ENCODE assay signal across 1 cellular context in the genomic region with DNA sequence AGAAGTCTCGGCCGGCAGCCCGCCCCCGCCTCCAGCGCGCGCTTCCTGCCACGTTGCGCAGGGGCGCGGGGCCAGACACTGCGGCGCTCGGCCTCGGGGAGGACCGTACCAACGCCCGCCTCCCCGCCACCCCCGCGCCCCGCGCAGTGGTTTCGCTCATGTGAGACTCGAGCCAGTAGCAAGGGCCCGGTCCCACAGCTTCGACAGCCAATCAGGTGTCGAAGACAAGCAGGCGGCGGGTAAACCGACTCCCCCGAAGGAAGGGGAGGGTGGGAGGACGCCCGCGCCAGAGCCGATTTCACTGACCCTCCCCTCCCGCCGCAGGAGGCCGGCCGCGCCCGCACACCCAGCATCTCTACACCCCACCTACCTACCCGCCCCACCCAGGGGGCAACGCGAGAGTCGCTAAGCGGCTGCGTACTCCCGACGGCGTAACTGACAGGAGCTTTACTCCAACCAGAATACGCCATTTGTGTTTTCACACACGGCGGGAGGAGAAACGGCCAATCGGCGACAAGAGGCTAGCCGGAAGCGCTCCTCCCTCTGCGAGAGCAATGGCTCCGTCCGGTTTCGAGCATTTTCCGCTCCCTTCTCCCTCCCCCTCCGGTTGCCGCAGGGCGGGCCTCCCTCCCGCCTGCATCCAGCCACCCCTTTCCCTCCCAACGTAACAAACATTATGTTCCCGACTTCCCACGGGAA.
TF ChIP-seq lines count a peak whose summit lies in the region.

No MANE protein-coding gene starts in this region.

TF ChIP-seq in HEK293, 187 proteins besides CTCF, POLR2A, EP300 and RAD21 (continued from another document and continues in another):
- TF ChIP-seq, protein P1, sequence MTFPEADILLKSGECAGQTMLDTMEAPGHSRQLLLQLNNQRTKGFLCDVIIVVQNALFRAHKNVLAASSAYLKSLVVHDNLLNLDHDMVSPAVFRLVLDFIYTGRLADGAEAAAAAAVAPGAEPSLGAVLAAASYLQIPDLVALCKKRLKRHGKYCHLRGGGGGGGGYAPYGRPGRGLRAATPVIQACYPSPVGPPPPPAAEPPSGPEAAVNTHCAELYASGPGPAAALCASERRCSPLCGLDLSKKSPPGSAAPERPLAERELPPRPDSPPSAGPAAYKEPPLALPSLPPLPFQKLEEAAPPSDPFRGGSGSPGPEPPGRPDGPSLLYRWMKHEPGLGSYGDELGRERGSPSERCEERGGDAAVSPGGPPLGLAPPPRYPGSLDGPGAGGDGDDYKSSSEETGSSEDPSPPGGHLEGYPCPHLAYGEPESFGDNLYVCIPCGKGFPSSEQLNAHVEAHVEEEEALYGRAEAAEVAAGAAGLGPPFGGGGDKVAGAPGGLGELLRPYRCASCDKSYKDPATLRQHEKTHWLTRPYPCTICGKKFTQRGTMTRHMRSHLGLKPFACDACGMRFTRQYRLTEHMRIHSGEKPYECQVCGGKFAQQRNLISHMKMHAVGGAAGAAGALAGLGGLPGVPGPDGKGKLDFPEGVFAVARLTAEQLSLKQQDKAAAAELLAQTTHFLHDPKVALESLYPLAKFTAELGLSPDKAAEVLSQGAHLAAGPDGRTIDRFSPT (tag by site-specific recombination; IDR thresholded peaks at IDR 0.05): peak; percentile 99
- TF ChIP-seq OVOL3 (tag by site-specific recombination; IDR thresholded peaks at IDR 0.05): no peak
- TF ChIP-seq KLF9 (tag by site-specific recombination; IDR thresholded peaks at IDR 0.05; ENCODE audit: low read depth): peak; percentile 66; the same call in 1 of the 2 replicates
- no peak for TF ChIP-seq ZNF837 (tag by site-specific recombination; IDR thresholded peaks at IDR 0.05)
- no peak for TF ChIP-seq ZFP41 (tag by site-specific recombination; IDR thresholded peaks at IDR 0.05; ENCODE audit: borderline replicate concordance)
- TF ChIP-seq ZNF221 (tag by site-specific recombination; IDR thresholded peaks at IDR 0.05; ENCODE audit: borderline replicate concordance): no peak
- no peak for TF ChIP-seq ZNF23 (tag by site-specific recombination; IDR thresholded peaks at IDR 0.05; ENCODE audit: borderline replicate concordance)
- TF ChIP-seq, protein P2, sequence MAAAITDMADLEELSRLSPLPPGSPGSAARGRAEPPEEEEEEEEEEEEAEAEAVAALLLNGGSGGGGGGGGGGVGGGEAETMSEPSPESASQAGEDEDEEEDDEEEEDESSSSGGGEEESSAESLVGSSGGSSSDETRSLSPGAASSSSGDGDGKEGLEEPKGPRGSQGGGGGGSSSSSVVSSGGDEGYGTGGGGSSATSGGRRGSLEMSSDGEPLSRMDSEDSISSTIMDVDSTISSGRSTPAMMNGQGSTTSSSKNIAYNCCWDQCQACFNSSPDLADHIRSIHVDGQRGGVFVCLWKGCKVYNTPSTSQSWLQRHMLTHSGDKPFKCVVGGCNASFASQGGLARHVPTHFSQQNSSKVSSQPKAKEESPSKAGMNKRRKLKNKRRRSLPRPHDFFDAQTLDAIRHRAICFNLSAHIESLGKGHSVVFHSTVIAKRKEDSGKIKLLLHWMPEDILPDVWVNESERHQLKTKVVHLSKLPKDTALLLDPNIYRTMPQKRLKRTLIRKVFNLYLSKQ (tag by site-specific recombination; IDR thresholded peaks at IDR 0.05; ENCODE audit: borderline replicate concordance): no peak
- no peak for TF ChIP-seq ZNF157 (tag by site-specific recombination; IDR thresholded peaks at IDR 0.05)
- TF ChIP-seq ZNF223 (tag by site-specific recombination; IDR thresholded peaks at IDR 0.05): no peak
- TF ChIP-seq, protein P3, sequence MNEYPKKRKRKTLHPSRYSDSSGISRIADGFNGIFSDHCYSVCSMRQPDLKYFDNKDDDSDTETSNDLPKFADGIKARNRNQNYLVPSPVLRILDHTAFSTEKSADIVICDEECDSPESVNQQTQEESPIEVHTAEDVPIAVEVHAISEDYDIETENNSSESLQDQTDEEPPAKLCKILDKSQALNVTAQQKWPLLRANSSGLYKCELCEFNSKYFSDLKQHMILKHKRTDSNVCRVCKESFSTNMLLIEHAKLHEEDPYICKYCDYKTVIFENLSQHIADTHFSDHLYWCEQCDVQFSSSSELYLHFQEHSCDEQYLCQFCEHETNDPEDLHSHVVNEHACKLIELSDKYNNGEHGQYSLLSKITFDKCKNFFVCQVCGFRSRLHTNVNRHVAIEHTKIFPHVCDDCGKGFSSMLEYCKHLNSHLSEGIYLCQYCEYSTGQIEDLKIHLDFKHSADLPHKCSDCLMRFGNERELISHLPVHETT (tag by site-specific recombination; IDR thresholded peaks at IDR 0.05): peak; percentile 92
- TF ChIP-seq ZNF623 (tag by site-specific recombination; IDR thresholded peaks at IDR 0.05): peak; percentile 26; the same call in 1 of the 2 replicates
- TF ChIP-seq ZNF202 (tag by site-specific recombination; IDR thresholded peaks at IDR 0.05; ENCODE audit: borderline replicate concordance): no peak
- TF ChIP-seq, protein P4, sequence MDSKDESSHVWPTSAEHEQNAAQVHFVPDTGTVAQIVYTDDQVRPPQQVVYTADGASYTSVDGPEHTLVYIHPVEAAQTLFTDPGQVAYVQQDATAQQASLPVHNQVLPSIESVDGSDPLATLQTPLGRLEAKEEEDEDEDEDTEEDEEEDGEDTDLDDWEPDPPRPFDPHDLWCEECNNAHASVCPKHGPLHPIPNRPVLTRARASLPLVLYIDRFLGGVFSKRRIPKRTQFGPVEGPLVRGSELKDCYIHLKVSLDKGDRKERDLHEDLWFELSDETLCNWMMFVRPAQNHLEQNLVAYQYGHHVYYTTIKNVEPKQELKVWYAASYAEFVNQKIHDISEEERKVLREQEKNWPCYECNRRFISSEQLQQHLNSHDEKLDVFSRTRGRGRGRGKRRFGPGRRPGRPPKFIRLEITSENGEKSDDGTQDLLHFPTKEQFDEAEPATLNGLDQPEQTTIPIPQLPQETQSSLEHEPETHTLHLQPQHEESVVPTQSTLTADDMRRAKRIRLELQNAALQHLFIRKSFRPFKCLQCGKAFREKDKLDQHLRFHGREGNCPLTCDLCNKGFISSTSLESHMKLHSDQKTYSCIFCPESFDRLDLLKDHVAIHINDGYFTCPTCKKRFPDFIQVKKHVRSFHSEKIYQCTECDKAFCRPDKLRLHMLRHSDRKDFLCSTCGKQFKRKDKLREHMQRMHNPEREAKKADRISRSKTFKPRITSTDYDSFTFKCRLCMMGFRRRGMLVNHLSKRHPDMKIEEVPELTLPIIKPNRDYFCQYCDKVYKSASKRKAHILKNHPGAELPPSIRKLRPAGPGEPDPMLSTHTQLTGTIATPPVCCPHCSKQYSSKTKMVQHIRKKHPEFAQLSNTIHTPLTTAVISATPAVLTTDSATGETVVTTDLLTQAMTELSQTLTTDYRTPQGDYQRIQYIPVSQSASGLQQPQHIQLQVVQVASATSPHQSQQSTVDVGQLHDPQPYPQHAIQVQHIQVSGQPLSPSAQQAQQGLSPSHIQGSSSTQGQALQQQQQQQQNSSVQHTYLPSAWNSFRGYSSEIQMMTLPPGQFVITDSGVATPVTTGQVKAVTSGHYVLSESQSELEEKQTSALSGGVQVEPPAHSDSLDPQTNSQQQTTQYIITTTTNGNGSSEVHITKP (tag by site-specific recombination; IDR thresholded peaks at IDR 0.05): peak; percentile 98
- TF ChIP-seq ZNF404 (tag by site-specific recombination; IDR thresholded peaks at IDR 0.05): no peak
- peak; percentile 93; the same call in 1 of the 2 replicates for TF ChIP-seq ZFP37 (tag by site-specific recombination; IDR thresholded peaks at IDR 0.05)
- no peak for TF ChIP-seq ZNF350 (tag by site-specific recombination; IDR thresholded peaks at IDR 0.05)
- no peak for TF ChIP-seq MZF1 (tag by site-specific recombination; IDR thresholded peaks at IDR 0.05; ENCODE audit: borderline replicate concordance)
- TF ChIP-seq, protein P5, sequence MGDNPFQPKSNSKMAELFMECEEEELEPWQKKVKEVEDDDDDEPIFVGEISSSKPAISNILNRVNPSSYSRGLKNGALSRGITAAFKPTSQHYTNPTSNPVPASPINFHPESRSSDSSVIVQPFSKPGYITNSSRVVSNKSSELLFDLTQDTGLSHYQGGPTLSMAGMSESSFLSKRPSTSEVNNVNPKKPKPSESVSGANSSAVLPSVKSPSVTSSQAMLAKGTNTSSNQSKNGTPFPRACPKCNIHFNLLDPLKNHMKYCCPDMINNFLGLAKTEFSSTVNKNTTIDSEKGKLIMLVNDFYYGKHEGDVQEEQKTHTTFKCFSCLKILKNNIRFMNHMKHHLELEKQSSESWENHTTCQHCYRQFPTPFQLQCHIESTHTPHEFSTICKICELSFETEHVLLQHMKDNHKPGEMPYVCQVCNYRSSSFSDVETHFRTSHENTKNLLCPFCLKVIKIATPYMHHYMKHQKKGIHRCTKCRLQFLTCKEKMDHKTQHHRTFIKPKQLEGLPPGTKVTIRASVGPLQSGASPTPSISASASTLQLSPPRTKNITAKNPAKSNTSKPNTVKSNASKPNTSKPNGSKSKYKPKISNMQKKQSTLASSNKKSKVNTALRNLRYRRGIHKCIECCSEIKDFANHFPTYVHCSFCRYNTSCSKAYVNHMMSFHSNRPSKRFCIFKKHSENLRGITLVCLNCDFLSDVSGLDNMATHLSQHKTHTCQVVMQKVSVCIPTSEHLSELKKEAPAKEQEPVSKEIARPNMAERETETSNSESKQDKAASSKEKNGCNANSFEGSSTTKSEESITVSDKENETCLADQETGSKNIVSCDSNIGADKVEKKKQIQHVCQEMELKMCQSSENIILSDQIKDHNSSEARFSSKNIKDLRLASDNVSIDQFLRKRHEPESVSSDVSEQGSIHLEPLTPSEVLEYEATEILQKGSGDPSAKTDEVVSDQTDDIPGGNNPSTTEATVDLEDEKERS (tag by site-specific recombination; IDR thresholded peaks at IDR 0.05): no peak
- TF ChIP-seq, protein P6, sequence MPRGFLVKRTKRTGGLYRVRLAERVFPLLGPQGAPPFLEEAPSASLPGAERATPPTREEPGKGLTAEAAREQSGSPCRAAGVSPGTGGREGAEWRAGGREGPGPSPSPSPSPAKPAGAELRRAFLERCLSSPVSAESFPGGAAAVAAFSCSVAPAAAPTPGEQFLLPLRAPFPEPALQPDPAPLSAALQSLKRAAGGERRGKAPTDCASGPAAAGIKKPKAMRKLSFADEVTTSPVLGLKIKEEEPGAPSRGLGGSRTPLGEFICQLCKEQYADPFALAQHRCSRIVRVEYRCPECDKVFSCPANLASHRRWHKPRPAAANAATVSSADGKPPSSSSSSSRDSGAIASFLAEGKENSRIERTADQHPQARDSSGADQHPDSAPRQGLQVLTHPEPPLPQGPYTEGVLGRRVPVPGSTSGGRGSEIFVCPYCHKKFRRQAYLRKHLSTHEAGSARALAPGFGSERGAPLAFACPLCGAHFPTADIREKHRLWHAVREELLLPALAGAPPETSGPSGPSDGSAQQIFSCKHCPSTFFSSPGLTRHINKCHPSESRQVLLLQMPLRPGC (tag by site-specific recombination; IDR thresholded peaks at IDR 0.05): no peak
- peak; percentile 39; the same call in 1 of the 2 replicates for TF ChIP-seq ZNF596 (tag by site-specific recombination; IDR thresholded peaks at IDR 0.05)
- TF ChIP-seq SCRT1 (tag by site-specific recombination; IDR thresholded peaks at IDR 0.05; ENCODE audit: borderline replicate concordance): no peak
- TF ChIP-seq ZBTB48 (tag by site-specific recombination; IDR thresholded peaks at IDR 0.05): peak; percentile 31; the same call in 1 of the 2 replicates
- TF ChIP-seq GLIS1 (tag by site-specific recombination; IDR thresholded peaks at IDR 0.05): peak; percentile 96
- TF ChIP-seq ZNF266 (tag by site-specific recombination; IDR thresholded peaks at IDR 0.05; ENCODE audit: low read depth): no peak
- peak; percentile 90 for TF ChIP-seq YY2 (tag by site-specific recombination; IDR thresholded peaks at IDR 0.05)
- TF ChIP-seq, protein P7, sequence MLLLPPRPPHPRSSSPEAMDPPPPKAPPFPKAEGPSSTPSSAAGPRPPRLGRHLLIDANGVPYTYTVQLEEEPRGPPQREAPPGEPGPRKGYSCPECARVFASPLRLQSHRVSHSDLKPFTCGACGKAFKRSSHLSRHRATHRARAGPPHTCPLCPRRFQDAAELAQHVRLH (tag by site-specific recombination; IDR thresholded peaks at IDR 0.05): peak; percentile 97
- no peak for TF ChIP-seq TRIM28 (IDR thresholded peaks at IDR 0.05; ENCODE audit: borderline replicate concordance, low read length)
- no peak for TF ChIP-seq ZBTB17 (tag by site-specific recombination; IDR thresholded peaks at IDR 0.05)
- TF ChIP-seq, protein P8, sequence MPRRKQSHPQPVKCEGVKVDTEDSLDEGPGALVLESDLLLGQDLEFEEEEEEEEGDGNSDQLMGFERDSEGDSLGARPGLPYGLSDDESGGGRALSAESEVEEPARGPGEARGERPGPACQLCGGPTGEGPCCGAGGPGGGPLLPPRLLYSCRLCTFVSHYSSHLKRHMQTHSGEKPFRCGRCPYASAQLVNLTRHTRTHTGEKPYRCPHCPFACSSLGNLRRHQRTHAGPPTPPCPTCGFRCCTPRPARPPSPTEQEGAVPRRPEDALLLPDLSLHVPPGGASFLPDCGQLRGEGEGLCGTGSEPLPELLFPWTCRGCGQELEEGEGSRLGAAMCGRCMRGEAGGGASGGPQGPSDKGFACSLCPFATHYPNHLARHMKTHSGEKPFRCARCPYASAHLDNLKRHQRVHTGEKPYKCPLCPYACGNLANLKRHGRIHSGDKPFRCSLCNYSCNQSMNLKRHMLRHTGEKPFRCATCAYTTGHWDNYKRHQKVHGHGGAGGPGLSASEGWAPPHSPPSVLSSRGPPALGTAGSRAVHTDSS (tag by site-specific recombination; IDR thresholded peaks at IDR 0.05): no peak
- TF ChIP-seq ZBTB1 (tag by site-specific recombination; IDR thresholded peaks at IDR 0.05): no peak; the same call in 1 of the 2 replicates
- peak; percentile 47; the same call in 1 of the 2 replicates for TF ChIP-seq ZNF10 (tag by site-specific recombination; IDR thresholded peaks at IDR 0.05)
- peak; percentile 99 for TF ChIP-seq GLIS2 (tag by site-specific recombination; IDR thresholded peaks at IDR 0.05)
- no peak for TF ChIP-seq HOXC10 (CRISPR knock-in tag; IDR thresholded peaks at IDR 0.05)
- TF ChIP-seq, protein P9, sequence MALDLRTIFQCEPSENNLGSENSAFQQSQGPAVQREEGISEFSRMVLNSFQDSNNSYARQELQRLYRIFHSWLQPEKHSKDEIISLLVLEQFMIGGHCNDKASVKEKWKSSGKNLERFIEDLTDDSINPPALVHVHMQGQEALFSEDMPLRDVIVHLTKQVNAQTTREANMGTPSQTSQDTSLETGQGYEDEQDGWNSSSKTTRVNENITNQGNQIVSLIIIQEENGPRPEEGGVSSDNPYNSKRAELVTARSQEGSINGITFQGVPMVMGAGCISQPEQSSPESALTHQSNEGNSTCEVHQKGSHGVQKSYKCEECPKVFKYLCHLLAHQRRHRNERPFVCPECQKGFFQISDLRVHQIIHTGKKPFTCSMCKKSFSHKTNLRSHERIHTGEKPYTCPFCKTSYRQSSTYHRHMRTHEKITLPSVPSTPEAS (tag by site-specific recombination; IDR thresholded peaks at IDR 0.05): no peak; the same call in 1 of the 2 replicates
- TF ChIP-seq TCF7L2 (IDR thresholded peaks at IDR 0.05; ENCODE audit: borderline replicate concordance, low read depth, low read length): no peak
- TF ChIP-seq, protein P10, sequence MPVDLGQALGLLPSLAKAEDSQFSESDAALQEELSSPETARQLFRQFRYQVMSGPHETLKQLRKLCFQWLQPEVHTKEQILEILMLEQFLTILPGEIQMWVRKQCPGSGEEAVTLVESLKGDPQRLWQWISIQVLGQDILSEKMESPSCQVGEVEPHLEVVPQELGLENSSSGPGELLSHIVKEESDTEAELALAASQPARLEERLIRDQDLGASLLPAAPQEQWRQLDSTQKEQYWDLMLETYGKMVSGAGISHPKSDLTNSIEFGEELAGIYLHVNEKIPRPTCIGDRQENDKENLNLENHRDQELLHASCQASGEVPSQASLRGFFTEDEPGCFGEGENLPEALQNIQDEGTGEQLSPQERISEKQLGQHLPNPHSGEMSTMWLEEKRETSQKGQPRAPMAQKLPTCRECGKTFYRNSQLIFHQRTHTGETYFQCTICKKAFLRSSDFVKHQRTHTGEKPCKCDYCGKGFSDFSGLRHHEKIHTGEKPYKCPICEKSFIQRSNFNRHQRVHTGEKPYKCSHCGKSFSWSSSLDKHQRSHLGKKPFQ (tag by site-specific recombination; IDR thresholded peaks at IDR 0.05): no peak; the same call in 1 of the 2 replicates
- TF ChIP-seq ZNF558 (tag by site-specific recombination; IDR thresholded peaks at IDR 0.05): no peak
- no peak for TF ChIP-seq ZNF585B (tag by site-specific recombination; IDR thresholded peaks at IDR 0.05)
